ENCODE assay signal across 8 cellular contexts in the genomic region with DNA sequence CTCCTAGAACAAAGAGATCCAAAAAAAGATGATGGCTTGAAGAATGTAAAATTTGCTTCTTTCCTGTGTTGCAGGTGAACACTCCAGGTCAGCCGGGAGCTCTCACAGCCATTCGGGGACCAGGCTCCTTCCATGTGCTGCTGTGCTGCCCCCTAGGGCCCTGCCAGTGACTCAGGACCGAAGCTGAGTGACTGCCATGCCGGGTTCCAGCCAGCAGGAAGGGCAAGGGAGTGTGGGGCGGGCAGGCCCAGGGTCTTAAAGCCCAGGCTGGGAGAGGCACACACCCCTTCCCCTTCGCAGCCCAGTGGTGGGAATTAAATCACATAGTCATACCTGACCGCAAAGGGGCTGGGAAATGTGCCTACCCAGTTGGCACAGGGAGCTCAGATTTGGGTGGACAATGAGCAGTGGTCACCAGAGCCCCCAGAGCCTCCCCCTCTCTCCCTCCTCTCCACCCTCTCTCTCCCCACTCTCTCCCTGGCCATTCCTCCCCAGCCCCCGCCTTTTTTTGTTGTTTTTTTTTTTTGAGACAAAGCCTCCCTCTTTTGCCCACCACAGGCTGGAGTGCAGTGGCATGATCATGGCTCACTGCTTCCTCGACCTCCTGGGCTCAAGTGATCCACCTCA. TPM values are rescaled to one million over a fixed set of nuclear protein-coding genes. Genes with fewer than 3 reads are reported as not detected.
A peak's percentile ranks its signal among the peaks of the same experiment; 100 is the strongest.
DNase-seq lines count a peak whose midpoint lies in the region; ATAC-seq, FAIRE-seq and TF ChIP-seq lines count a peak whose summit lies in the region.

No MANE protein-coding gene starts in this region.

- H2BK12ac ChIP-seq in H9 (ENCODE audit: insufficient read length, low read depth, low read length): no peak overlapping the region

- no peak overlapping the region for H3K18ac ChIP-seq in H9 (ENCODE audit: insufficient read length, low read depth, low read length)

- no peak overlapping the region for H4K91ac ChIP-seq in H9 (ENCODE audit: insufficient read length, low read depth, low read length)

- H3K27me3 ChIP-seq in BE2C: no peaks in the 10 kb centered on the region
- H3K27me3 ChIP-seq in H9 (ENCODE audit: insufficient read depth, low read length): peaks cover 4% of the 10 kb centered on the region; the same call in 1 of the 2 replicates

- no peaks in the 10 kb centered on the region for H4K20me1 ChIP-seq in H9 (ENCODE audit: control insufficient read depth, insufficient read depth, insufficient read length)

- no CpG with 5 or more reads among the region's 9 CpGs for WGBS in H9 (ENCODE audit: extremely low coverage, insufficient read length, low lambda C conversion rate)

- DNase-seq in BE2C (peak; percentile 90), H9 (peak; percentile 98), NCI-H2227 treated with DMSO at 0.1 percent for 48 hours (lab: John Stamatoyannopoulos, UW) (peak; percentile 50), epidermal melanocyte (ENCODE audit: insufficient read length, low spot score) (peak; percentile 60), myocyte (ENCODE audit: low read depth) (peak; percentile 59), urothelium cell line (ENCODE audit: low spot score) (peak; percentile 88), cortex of kidney (lab: John Stamatoyannopoulos, UW) (no peak)

- H3K23ac ChIP-seq in H9 (ENCODE audit: insufficient read length, low read depth, low read length): no peak overlapping the region

- no peaks in the 10 kb centered on the region for H3K4me1 ChIP-seq in BE2C
- H3K4me1 ChIP-seq in H9 (ENCODE audit: insufficient read depth, low read length): no peaks in the 10 kb centered on the region

- no peak overlapping the region for H3K14ac ChIP-seq in H9 (ENCODE audit: insufficient read depth, low read length)

- no peaks in the 10 kb centered on the region for H3K9me3 ChIP-seq in BE2C
- no peaks in the 10 kb centered on the region for H3K9me3 ChIP-seq in H9 (ENCODE audit: control insufficient read depth, low read depth, low read length)

- H3K27ac ChIP-seq in H9 (ENCODE audit: insufficient read length, low read depth, low read length): no peak overlapping the region

- H2BK5ac ChIP-seq in H9 (ENCODE audit: insufficient read length, low read length): no peak overlapping the region

- no peak overlapping the region for H3K56ac ChIP-seq in H9 (ENCODE audit: insufficient read length, low read depth, low read length)

- H2BK120ac ChIP-seq in H9 (ENCODE audit: low read depth, low read length, poor library complexity, severe bottlenecking): no peak overlapping the region

- peaks cover 0 to 3% of the 10 kb centered on the region in 2 experiments; a peak in 1 of 5 replicates for H3K9me3 Mint-ChIP-seq in H9

- peaks cover 16 to 35% of the 10 kb centered on the region in 2 experiments for H3K4me1 Mint-ChIP-seq in H9

- peak; percentile 47 to 73 for ATAC-seq in activated CD4-positive, CD25-positive, alpha-beta regulatory T cell treated with anti-CD3 and anti-CD28 coated beads, Interleukin-2, amount 50 U/mL, for 24 hours

- no peaks in the 10 kb centered on the region for H3K79me2 ChIP-seq in H9 (ENCODE audit: insufficient read depth, low read length)

- H2BK20ac ChIP-seq in H9 (ENCODE audit: low read depth, low read length, poor library complexity, severe bottlenecking): no peak overlapping the region

- H2AFZ ChIP-seq in H9 (ENCODE audit: low read length): no peak overlapping the region

- H3K4ac ChIP-seq in H9 (ENCODE audit: low read depth, low read length): no peak overlapping the region

- peaks cover 48% of the 10 kb centered on the region for H3K27me3 Mint-ChIP-seq in H9 (ENCODE audit: low read depth)

- H3K23me2 ChIP-seq in H9 (ENCODE audit: insufficient read length, low read depth, low read length, poor library complexity, severe bottlenecking): no peaks in the 10 kb centered on the region

- no peak overlapping the region for H3T11ph ChIP-seq in H9 (ENCODE audit: low read length)

- TF ChIP-seq CTCF in BE2C (IDR thresholded peaks at IDR 0.05; ENCODE audit: low read depth, low read length) (peak; percentile 98), H9 (conservative IDR thresholded peaks at IDR 0.05) (peak; percentile 99)

- H2AK5ac ChIP-seq in H9 (ENCODE audit: insufficient read length, low read length): no peak overlapping the region

- no peak overlapping the region for H3K9ac ChIP-seq in H9 (ENCODE audit: extremely low read depth, insufficient read length, low read length)

- H3K4me3 ChIP-seq in BE2C (ENCODE audit: low read depth, low read length): no peak overlapping the region

- no peak overlapping the region for H4K8ac ChIP-seq in H9 (replicated peaks; ENCODE audit: insufficient read length, low read depth, low read length)

- H2BK15ac ChIP-seq in H9 (ENCODE audit: low read depth, low read length): no peak overlapping the region

- no peaks in the 10 kb centered on the region; a peak in 1 of 7 replicates for H3K36me3 Mint-ChIP-seq in H9 (ENCODE audit: insufficient read depth in 1 of 3, low read depth in 3 of 3)

- no peak overlapping the region for H3K4me3 Mint-ChIP-seq in H9

- no peak overlapping the region for H4K5ac ChIP-seq in H9 (ENCODE audit: insufficient read length, low read depth, low read length)

- no peaks in the 10 kb centered on the region for H3K36me3 ChIP-seq in BE2C

- H3K79me1 ChIP-seq in H9 (ENCODE audit: insufficient read depth, low read depth, low read length, poor library complexity, severe bottlenecking): no peaks in the 10 kb centered on the region

- no peak overlapping the region for H3K4me2 ChIP-seq in H9 (ENCODE audit: insufficient read depth, insufficient read length, low read length)

- H3K27ac Mint-ChIP-seq in H9: no peak overlapping the region

- FAIRE-seq in urothelium cell line (lab: Jason Lieb, UNC): no peak

RNA-seq across cellular contexts. Expression of a gene that starts 11.5 kb away (rescaled TPM):
- polyA plus RNA-seq in BE2C (2012; ENCODE audit: insufficient read depth, insufficient read length, low read depth): 6.0 TPM
- 5.9 and 6.1 TPM in 2 replicates for total RNA-seq in H9 (2021)
- total RNA-seq in myocyte: 0.94 and 1.2 TPM in 2 replicates
- 1.1 TPM for polyA plus RNA-seq in myocyte (2012)

RNA-seq across cellular contexts. Expression of a gene that starts 41.8 kb away (rescaled TPM):
- polyA plus RNA-seq in BE2C (2012; ENCODE audit: insufficient read depth, insufficient read length, low read depth): 139 TPM
- 25.1 and 26.4 TPM in 2 replicates for total RNA-seq in H9 (2021)
- 42.7 and 54.6 TPM in 2 replicates for total RNA-seq in myocyte
- 59.5 TPM for polyA plus RNA-seq in myocyte (2012)

RNA-seq across cellular contexts. Expression of a gene that starts 57.5 kb away (rescaled TPM):
- polyA plus RNA-seq in BE2C (2012; ENCODE audit: insufficient read depth, insufficient read length, low read depth): 58.7 TPM
- total RNA-seq in H9 (2021) (6.7 and 6.9 TPM in 2 replicates), myocyte (0.08 TPM in 1 of 2 replicates, not detected in the other)
- polyA plus RNA-seq in myocyte (2012): 0.04 TPM
